Comparison of ENCODE assay signal across 26 cellular contexts in the genomic region with DNA sequence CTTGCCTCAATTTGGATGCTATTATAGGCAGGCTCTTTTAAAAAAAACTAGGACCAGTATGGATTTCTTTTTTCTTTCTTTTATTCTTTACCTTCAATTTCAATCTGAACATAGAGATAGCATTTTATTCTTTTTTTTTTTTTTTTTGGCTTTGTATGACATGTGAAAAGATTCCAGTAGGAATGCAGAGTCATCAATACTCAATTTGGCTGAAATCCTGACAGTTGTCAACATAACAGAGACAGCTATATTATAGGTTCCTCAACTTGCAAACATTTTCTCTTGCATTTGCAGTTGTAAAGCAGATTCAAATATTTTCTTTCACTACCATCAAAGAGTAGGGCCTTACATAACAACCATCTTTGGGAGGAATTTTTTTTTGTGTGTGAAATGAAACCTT.
"Had no signal": no experiment of that assay in that cellular context is flagged by ENCODE, and none has a peak within 500 bp of the region (broad histone marks: within the 10 kb centered on the region; RNA-seq: fewer than 3 reads in every experiment).

No MANE protein-coding gene starts in this region.

- H3K4me1 ChIP-seq: colonic mucosa, esophagus squamous epithelium, gastrocnemius medialis, heart right ventricle, left lung, lower lobe of right lung had no signal

- H3K27me3 ChIP-seq: colonic mucosa, esophagus squamous epithelium, gastrocnemius medialis, heart right ventricle, left lung had no signal

- H3K9me3 ChIP-seq: colonic mucosa, esophagus squamous epithelium, gastrocnemius medialis, left lung, lower lobe of right lung, mucosa of descending colon had no signal

- H3K36me3 ChIP-seq: colonic mucosa, esophagus squamous epithelium, gastrocnemius medialis, heart right ventricle, left lung, lower lobe of right lung had no signal

- DNase-seq: colonic mucosa; cortex of kidney; effector CD8-positive, alpha-beta T cell; effector memory CD8-positive, alpha-beta T cell; endodermal cell; erythroblast; esophagus squamous epithelium; foreskin fibroblast; foreskin melanocyte; gastrocnemius medialis; glutamatergic neuron; head of caudate nucleus; heart right ventricle; hippocampal formation; left cardiac atrium; left lung; left ventricle myocardium superior; lower lobe of right lung; mesenchymal stem cell; mucosa of descending colon; naive B cell had no signal

- FAIRE-seq: endometrium, islet of Langerhans, keratinocyte had no signal

- ATAC-seq: effector memory CD8-positive, alpha-beta T cell; esophagus mucosa; gastrocnemius medialis; heart right ventricle; left cardiac atrium; left lung; left ventricle myocardium superior; lower lobe of right lung; mucosa of descending colon had no signal

- H3K27ac ChIP-seq: colonic mucosa, epithelial cell of prostate, esophagus squamous epithelium, gastrocnemius medialis, heart right ventricle, left lung, lower lobe of right lung had no signal

- H3K4me3 ChIP-seq: colonic mucosa, esophagus squamous epithelium, gastrocnemius medialis, heart right ventricle, left lung, lower lobe of right lung, mucosa of descending colon had no signal
